8 cellular contexts compared by ENCODE assay signal in genomic region chr11:83194284-83195175, GRCh38.
DNase-seq lines count a peak whose midpoint lies in the region; ATAC-seq lines count a peak whose summit lies in the region.

No MANE protein-coding gene starts in this region.

- peak overlapping the region; percentile 99 for H3K4me3 ChIP-seq in iPS-11a (ENCODE audit: low read depth, low read length)
- H3K4me3 ChIP-seq in skeletal muscle cell (ENCODE audit: low read depth, low read length) = peak overlapping the region; percentile 89

- DNase-seq in DMS53 treated with DMSO at 0.1 percent for 48 hours (lab: John Stamatoyannopoulos, UW; ENCODE audit: unreplicated experiment) (peak; percentile 65), HS-5 (ENCODE audit: low read depth) (peak; percentile 49), T1000 (lab: John Stamatoyannopoulos, UW) (peak; percentile 33), astrocyte of the hippocampus (ENCODE audit: low read depth, low spot score) (peak; percentile 74), skeletal muscle cell (ENCODE audit: low read depth) (peak; percentile 41), NCI-H1436 treated with DMSO at 0.1 percent for 48 hours (lab: John Stamatoyannopoulos, UW) (no peak)

- ATAC-seq in GM21367 (IDR thresholded peaks at IDR 0.05; ENCODE audit: unreplicated experiment) = peak; percentile 49
